2 cellular contexts compared by ENCODE assay signal in the genomic region with DNA sequence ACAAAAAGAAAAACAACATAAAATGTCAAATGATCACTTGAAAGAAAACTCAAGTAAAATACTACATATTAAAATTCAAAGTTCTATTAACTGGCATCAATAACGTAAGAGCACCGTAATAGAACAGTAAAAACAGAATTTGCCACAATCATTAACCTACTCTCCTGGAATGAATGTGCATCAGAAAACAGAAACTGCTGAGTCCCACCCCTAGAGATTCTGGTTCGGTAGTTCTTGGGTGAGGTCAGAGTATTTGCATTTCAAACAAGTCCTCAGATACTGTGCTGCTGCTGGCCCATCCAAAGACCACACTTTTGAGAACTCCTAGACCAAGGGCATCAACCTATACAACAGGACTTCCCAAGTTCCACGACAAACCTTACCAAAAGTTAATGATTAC.
TF ChIP-seq lines count a peak whose summit lies in the region.

No MANE protein-coding gene starts in this region.

TF ChIP-seq in liver, 16 proteins besides CTCF, POLR2A, EP300 and RAD21:
- no peak for TF ChIP-seq EGR1 (IDR thresholded peaks at IDR 0.05; ENCODE audit: low read depth in 2 of 2)
- TF ChIP-seq, protein P1, sequence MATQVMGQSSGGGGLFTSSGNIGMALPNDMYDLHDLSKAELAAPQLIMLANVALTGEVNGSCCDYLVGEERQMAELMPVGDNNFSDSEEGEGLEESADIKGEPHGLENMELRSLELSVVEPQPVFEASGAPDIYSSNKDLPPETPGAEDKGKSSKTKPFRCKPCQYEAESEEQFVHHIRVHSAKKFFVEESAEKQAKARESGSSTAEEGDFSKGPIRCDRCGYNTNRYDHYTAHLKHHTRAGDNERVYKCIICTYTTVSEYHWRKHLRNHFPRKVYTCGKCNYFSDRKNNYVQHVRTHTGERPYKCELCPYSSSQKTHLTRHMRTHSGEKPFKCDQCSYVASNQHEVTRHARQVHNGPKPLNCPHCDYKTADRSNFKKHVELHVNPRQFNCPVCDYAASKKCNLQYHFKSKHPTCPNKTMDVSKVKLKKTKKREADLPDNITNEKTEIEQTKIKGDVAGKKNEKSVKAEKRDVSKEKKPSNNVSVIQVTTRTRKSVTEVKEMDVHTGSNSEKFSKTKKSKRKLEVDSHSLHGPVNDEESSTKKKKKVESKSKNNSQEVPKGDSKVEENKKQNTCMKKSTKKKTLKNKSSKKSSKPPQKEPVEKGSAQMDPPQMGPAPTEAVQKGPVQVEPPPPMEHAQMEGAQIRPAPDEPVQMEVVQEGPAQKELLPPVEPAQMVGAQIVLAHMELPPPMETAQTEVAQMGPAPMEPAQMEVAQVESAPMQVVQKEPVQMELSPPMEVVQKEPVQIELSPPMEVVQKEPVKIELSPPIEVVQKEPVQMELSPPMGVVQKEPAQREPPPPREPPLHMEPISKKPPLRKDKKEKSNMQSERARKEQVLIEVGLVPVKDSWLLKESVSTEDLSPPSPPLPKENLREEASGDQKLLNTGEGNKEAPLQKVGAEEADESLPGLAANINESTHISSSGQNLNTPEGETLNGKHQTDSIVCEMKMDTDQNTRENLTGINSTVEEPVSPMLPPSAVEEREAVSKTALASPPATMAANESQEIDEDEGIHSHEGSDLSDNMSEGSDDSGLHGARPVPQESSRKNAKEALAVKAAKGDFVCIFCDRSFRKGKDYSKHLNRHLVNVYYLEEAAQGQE (IDR thresholded peaks at IDR 0.05), result peak; percentile 18
- peak; percentile 42 for TF ChIP-seq SP1 (IDR thresholded peaks at IDR 0.05)
- TF ChIP-seq HNF4A (conservative IDR thresholded peaks at IDR 0.05), result peak; percentile 10 to 44
- TF ChIP-seq, protein P2, sequence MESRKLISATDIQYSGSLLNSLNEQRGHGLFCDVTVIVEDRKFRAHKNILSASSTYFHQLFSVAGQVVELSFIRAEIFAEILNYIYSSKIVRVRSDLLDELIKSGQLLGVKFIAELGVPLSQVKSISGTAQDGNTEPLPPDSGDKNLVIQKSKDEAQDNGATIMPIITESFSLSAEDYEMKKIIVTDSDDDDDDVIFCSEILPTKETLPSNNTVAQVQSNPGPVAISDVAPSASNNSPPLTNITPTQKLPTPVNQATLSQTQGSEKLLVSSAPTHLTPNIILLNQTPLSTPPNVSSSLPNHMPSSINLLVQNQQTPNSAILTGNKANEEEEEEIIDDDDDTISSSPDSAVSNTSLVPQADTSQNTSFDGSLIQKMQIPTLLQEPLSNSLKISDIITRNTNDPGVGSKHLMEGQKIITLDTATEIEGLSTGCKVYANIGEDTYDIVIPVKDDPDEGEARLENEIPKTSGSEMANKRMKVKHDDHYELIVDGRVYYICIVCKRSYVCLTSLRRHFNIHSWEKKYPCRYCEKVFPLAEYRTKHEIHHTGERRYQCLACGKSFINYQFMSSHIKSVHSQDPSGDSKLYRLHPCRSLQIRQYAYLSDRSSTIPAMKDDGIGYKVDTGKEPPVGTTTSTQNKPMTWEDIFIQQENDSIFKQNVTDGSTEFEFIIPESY (IDR thresholded peaks at IDR 0.05), result no peak
- TF ChIP-seq NR2F2 (IDR thresholded peaks at IDR 0.05), result no peak
- TF ChIP-seq JUND (IDR thresholded peaks at IDR 0.05), result peak; percentile 20 to 21
- TF ChIP-seq TAF1 (conservative IDR thresholded peaks at IDR 0.05), result no peak
- TF ChIP-seq YY1 (IDR thresholded peaks at IDR 0.05), result no peak
- no peak for TF ChIP-seq HNF4G (IDR thresholded peaks at IDR 0.05)
- no peak for TF ChIP-seq GABPA (IDR thresholded peaks at IDR 0.05 in 1 of 2, conservative IDR thresholded peaks at IDR 0.05 in 1 of 2)
- TF ChIP-seq RXRA (IDR thresholded peaks at IDR 0.05), result peak in 1 of 2 donors; percentile 18

TF ChIP-seq in HepG2, 621 proteins besides CTCF, POLR2A, EP300 and RAD21:
- no peak for TF ChIP-seq FLYWCH1 (CRISPR knock-in tag; IDR thresholded peaks at IDR 0.05)
- TF ChIP-seq SAP130 (CRISPR knock-in tag; IDR thresholded peaks at IDR 0.05; ENCODE audit: low read depth), result no peak
- no peak for TF ChIP-seq ARNT2 (CRISPR knock-in tag; IDR thresholded peaks at IDR 0.05; ENCODE audit: low read depth)
- no peak for TF ChIP-seq ZNF615 (CRISPR knock-in tag; IDR thresholded peaks at IDR 0.05; ENCODE audit: borderline replicate concordance)
- no peak for TF ChIP-seq SIN3B (IDR thresholded peaks at IDR 0.05; ENCODE audit: low read length)
- TF ChIP-seq HNRNPL (IDR thresholded peaks at IDR 0.05; ENCODE audit: low read depth, low read length), result no peak
- no peak for TF ChIP-seq HES4 (CRISPR knock-in tag; IDR thresholded peaks at IDR 0.05; ENCODE audit: borderline replicate concordance)
- TF ChIP-seq, protein P3, sequence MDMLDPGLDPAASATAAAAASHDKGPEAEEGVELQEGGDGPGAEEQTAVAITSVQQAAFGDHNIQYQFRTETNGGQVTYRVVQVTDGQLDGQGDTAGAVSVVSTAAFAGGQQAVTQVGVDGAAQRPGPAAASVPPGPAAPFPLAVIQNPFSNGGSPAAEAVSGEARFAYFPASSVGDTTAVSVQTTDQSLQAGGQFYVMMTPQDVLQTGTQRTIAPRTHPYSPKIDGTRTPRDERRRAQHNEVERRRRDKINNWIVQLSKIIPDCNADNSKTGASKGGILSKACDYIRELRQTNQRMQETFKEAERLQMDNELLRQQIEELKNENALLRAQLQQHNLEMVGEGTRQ (IDR thresholded peaks at IDR 0.05; ENCODE audit: low read depth, low read length), result no peak
- TF ChIP-seq, protein P3 (CRISPR knock-in tag; IDR thresholded peaks at IDR 0.05; ENCODE audit: borderline replicate concordance), result no peak
- TF ChIP-seq ZNF766 (CRISPR knock-in tag; IDR thresholded peaks at IDR 0.05; ENCODE audit: borderline replicate concordance), result no peak
